ENCODE assay signal across 16 cellular contexts in the genomic region with DNA sequence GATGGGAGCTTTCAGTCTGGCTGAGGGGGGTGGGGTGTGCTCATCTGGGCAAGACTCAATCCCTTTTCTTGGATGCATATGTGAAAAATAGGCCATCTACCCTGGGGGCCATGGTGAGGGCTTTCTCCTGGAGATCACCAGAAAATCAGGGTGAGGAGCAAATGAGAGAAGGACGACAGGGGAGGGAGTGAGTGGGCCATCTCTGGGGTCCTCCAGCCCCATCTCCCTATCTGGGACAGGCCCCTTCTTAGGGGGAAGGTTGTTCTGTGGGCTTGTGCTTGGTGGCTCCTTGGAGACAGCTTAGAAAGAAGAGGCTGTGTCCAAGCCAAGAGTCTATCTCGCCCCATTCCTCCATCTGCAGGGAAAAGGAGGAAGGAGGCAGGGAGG.
"Had no signal": no experiment of that assay in that cellular context is flagged by ENCODE, and none has a peak within 500 bp of the region (broad histone marks: within the 10 kb centered on the region; RNA-seq: fewer than 3 reads in every experiment).

No MANE protein-coding gene starts in this region.

- H3K36me3 Mint-ChIP-seq: activated naive CD4-positive, alpha-beta T cell treated with anti-CD3 and anti-CD28 coated beads, Interleukin-2, amount 50 U/mL, for 24 hours; stimulated activated naive B cell treated with anti-CD40 and anti-IgM and Interleukin-4, amounts not matched to agents 10 μg/mL and 1 μg/mL and 100 μg/mL, for 72 hours; type B pancreatic cell; WTC11 had no signal

- H3K27ac Mint-ChIP-seq: activated CD4-positive, alpha-beta T cell treated with anti-CD3 and anti-CD28 coated beads, Interleukin-2, amount 10 ng/mL, durations not matched to agents 24 days and 14 days; activated naive CD4-positive, alpha-beta T cell treated with anti-CD3 and anti-CD28 coated beads, Interleukin-2, amount 50 U/mL, for 24 hours; dendritic cell treated with granulocyte-macrophage colony-stimulating factor and Interleukin-4, amounts not matched to agents 40 ng/mL and 50 ng/mL, for 4 days; effector memory CD8-positive, alpha-beta T cell; stimulated activated naive B cell treated with anti-CD40 and anti-IgM and Interleukin-4, amounts not matched to agents 10 μg/mL and 1 μg/mL and 100 μg/mL, for 72 hours; T-helper 17 cell; type B pancreatic cell; WTC11 had no signal

- H3K9me3 Mint-ChIP-seq: activated CD4-positive, alpha-beta T cell treated with anti-CD3 and anti-CD28 coated beads, Interleukin-2, amount 10 ng/mL, durations not matched to agents 24 days and 14 days; activated naive CD4-positive, alpha-beta T cell treated with anti-CD3 and anti-CD28 coated beads, Interleukin-2, amount 50 U/mL, for 24 hours; central memory CD8-positive, alpha-beta T cell; dendritic cell treated with granulocyte-macrophage colony-stimulating factor and Interleukin-4, amounts not matched to agents 40 ng/mL and 50 ng/mL, for 4 days; effector memory CD8-positive, alpha-beta T cell; neural crest cell; stimulated activated naive B cell treated with anti-CD40 and anti-IgM and Interleukin-4, amounts not matched to agents 10 μg/mL and 1 μg/mL and 100 μg/mL, for 72 hours; type B pancreatic cell; WTC11 had no signal

- H3K4me3 Mint-ChIP-seq: activated CD4-positive, alpha-beta T cell treated with anti-CD3 and anti-CD28 coated beads, Interleukin-2, amount 10 ng/mL, durations not matched to agents 24 days and 14 days; activated naive CD4-positive, alpha-beta T cell treated with anti-CD3 and anti-CD28 coated beads, Interleukin-2, amount 50 U/mL, for 24 hours; central memory CD8-positive, alpha-beta T cell; dendritic cell treated with granulocyte-macrophage colony-stimulating factor and Interleukin-4, amounts not matched to agents 40 ng/mL and 50 ng/mL, for 4 days; effector memory CD8-positive, alpha-beta T cell; neural crest cell; stimulated activated naive B cell treated with anti-CD40 and anti-IgM and Interleukin-4, amounts not matched to agents 10 μg/mL and 1 μg/mL and 100 μg/mL, for 72 hours; T-helper 17 cell; type B pancreatic cell; WTC11 had no signal

- H3K27ac ChIP-seq: epithelial cell of prostate, ovary had no signal

- H3K27me3 ChIP-seq: body of pancreas, ovary had no signal

- H3K27me3 Mint-ChIP-seq: activated CD4-positive, alpha-beta T cell treated with anti-CD3 and anti-CD28 coated beads, Interleukin-2, amount 10 ng/mL, durations not matched to agents 24 days and 14 days; central memory CD8-positive, alpha-beta T cell; dendritic cell treated with granulocyte-macrophage colony-stimulating factor and Interleukin-4, amounts not matched to agents 40 ng/mL and 50 ng/mL, for 4 days; type B pancreatic cell had no signal

- DNase-seq: activated CD4-positive, alpha-beta T cell treated with anti-CD3 and anti-CD28 coated beads, Interleukin-2, amount 10 ng/mL, durations not matched to agents 24 days and 14 days; amniotic stem cell; effector memory CD8-positive, alpha-beta T cell; SIG-M5; stimulated activated naive B cell treated with anti-CD40 and anti-IgM and Interleukin-4, amounts not matched to agents 10 μg/mL and 1 μg/mL and 100 μg/mL, for 72 hours; T-helper 17 cell had no signal

- ATAC-seq: body of pancreas; effector memory CD8-positive, alpha-beta T cell; left colon; stimulated activated naive B cell treated with anti-CD40 and anti-IgM and Interleukin-4, amounts not matched to agents 10 μg/mL and 1 μg/mL and 100 μg/mL, for 72 hours; T-helper 17 cell; WTC11 had no signal

- H3K4me1 Mint-ChIP-seq: activated CD4-positive, alpha-beta T cell treated with anti-CD3 and anti-CD28 coated beads, Interleukin-2, amount 10 ng/mL, durations not matched to agents 24 days and 14 days; activated naive CD4-positive, alpha-beta T cell treated with anti-CD3 and anti-CD28 coated beads, Interleukin-2, amount 50 U/mL, for 24 hours; central memory CD8-positive, alpha-beta T cell; neural crest cell; stimulated activated naive B cell treated with anti-CD40 and anti-IgM and Interleukin-4, amounts not matched to agents 10 μg/mL and 1 μg/mL and 100 μg/mL, for 72 hours; WTC11 had no signal

- H3K4me3 ChIP-seq: body of pancreas, ovary had no signal

- H3K9me3 ChIP-seq: body of pancreas, ovary had no signal

- H3K36me3 ChIP-seq: ovary had no signal
